2 cellular contexts compared by ENCODE assay signal in the genomic region with DNA sequence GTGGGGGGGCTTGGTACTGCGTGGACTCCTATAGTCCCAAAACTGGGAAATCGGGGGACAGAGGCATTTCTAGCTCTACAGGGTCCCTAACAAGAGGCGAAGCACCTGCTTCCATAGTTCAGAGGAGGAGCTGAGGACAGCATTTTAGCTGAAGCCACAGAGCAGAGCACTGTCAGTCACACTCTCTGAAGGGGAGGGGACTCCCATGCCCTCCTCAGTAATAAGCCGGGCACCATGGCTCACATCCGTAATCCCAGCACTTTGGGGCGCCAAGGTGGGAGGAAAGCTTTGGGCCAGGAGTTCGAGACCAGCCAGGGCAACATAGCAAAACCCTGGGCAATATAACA.
A peak's percentile ranks its signal among the peaks of the same experiment; 100 is the strongest.
TF ChIP-seq lines count a peak whose summit lies in the region.

No MANE protein-coding gene starts in this region.

TF ChIP-seq in GM12878, 131 proteins besides CTCF, POLR2A, EP300 and RAD21:
- TF ChIP-seq PKNOX1 (IDR thresholded peaks at IDR 0.05): peak; percentile 38; the same call in 1 of the 2 replicates
- TF ChIP-seq, protein P1, sequence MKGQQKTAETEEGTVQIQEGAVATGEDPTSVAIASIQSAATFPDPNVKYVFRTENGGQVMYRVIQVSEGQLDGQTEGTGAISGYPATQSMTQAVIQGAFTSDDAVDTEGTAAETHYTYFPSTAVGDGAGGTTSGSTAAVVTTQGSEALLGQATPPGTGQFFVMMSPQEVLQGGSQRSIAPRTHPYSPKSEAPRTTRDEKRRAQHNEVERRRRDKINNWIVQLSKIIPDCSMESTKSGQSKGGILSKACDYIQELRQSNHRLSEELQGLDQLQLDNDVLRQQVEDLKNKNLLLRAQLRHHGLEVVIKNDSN (IDR thresholded peaks at IDR 0.05; ENCODE audit: borderline replicate concordance, extremely low read length, insufficient read depth, low read depth, low read length): no peak

TF ChIP-seq in neural cell, 6 proteins besides CTCF, POLR2A, EP300 and RAD21:
- no peak for TF ChIP-seq POLR2AphosphoS5 (IDR thresholded peaks at IDR 0.05)
- no peak for TF ChIP-seq TAF1 (IDR thresholded peaks at IDR 0.05; ENCODE audit: low read depth)
- TF ChIP-seq, protein P2, sequence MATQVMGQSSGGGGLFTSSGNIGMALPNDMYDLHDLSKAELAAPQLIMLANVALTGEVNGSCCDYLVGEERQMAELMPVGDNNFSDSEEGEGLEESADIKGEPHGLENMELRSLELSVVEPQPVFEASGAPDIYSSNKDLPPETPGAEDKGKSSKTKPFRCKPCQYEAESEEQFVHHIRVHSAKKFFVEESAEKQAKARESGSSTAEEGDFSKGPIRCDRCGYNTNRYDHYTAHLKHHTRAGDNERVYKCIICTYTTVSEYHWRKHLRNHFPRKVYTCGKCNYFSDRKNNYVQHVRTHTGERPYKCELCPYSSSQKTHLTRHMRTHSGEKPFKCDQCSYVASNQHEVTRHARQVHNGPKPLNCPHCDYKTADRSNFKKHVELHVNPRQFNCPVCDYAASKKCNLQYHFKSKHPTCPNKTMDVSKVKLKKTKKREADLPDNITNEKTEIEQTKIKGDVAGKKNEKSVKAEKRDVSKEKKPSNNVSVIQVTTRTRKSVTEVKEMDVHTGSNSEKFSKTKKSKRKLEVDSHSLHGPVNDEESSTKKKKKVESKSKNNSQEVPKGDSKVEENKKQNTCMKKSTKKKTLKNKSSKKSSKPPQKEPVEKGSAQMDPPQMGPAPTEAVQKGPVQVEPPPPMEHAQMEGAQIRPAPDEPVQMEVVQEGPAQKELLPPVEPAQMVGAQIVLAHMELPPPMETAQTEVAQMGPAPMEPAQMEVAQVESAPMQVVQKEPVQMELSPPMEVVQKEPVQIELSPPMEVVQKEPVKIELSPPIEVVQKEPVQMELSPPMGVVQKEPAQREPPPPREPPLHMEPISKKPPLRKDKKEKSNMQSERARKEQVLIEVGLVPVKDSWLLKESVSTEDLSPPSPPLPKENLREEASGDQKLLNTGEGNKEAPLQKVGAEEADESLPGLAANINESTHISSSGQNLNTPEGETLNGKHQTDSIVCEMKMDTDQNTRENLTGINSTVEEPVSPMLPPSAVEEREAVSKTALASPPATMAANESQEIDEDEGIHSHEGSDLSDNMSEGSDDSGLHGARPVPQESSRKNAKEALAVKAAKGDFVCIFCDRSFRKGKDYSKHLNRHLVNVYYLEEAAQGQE (IDR thresholded peaks at IDR 0.05; ENCODE audit: borderline replicate concordance): no peak
- TF ChIP-seq SMC3 (conservative IDR thresholded peaks at IDR 0.05; ENCODE audit: poor library complexity): no peak
- TF ChIP-seq EZH2 (IDR thresholded peaks at IDR 0.05; ENCODE audit: borderline replicate concordance, insufficient read depth, low read length, poor library complexity, severe bottlenecking): no peak
- no peak for TF ChIP-seq MXI1 (conservative IDR thresholded peaks at IDR 0.05; ENCODE audit: poor library complexity, severe bottlenecking)
TF ChIP-seq in neural cell: peak in this region for 0.
